12 cellular contexts compared by ENCODE assay signal in genomic region chr2:156553714-156554442, GRCh38.
"Had no signal": no experiment of that assay in that cellular context is flagged by ENCODE, and none has a peak within 500 bp of the region (broad histone marks: within the 10 kb centered on the region; RNA-seq: fewer than 3 reads in every experiment).

No MANE protein-coding gene starts in this region.

- DNase-seq: activated CD4-positive, alpha-beta memory T cell treated with anti-CD3 and anti-CD28 coated beads for 36 hours; activated gamma-delta T cell; anterior cingulate cortex; body of pancreas; heart right ventricle; islet precursor cell; left cardiac atrium; midbrain; natural killer cell; stimulated activated CD4-positive, alpha-beta T cell treated with anti-CD3 and anti-CD28 coated beads, Interleukin-4, amount 100 ng/mL, for 1 hour; stimulated activated naive CD4-positive, alpha-beta T cell; testis had no signal

- ATAC-seq: body of pancreas, heart right ventricle, left cardiac atrium, natural killer cell had no signal
